Comparison of ENCODE assay signal across 8 cellular contexts in the genomic region with DNA sequence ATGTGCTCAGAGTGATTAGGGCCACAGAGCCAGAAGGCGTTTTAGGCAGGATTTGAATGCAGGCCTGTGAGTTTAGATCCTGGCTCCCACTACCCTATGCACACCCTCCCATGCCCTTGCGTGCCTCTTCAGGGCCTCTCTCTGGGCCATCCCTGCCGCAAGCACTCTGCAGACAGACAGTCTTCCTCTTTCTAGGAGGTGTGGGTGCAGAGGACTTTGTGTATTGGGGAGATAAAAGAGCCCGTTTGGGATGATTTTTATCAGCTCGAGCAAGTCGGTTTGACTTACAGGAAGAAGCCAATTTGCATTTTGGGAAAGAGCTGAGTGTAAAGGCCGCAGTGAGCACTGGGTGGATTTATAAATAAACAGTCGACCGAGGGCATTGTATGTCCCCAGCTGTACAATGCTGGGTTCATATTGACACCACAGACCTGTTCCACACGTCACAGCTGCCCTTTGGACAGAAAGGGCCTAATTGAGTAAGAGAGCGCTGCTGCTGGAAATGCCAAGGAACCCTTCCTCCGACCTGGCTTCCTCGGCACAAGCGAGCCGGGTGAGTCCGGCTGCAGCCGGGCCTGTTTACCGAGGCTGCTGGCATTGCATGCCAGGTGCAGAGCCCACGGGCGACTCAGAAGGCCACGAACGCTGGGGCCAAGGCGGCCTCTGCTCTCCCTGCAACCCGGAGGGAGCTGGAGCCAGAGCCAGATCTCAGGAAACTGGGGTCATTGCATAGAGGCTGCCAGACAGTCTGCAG. TPM values are rescaled to one million over a fixed set of nuclear protein-coding genes. Genes with fewer than 3 reads are reported as not detected.
DNase-seq lines count a peak whose midpoint lies in the region; ATAC-seq and TF ChIP-seq lines count a peak whose summit lies in the region.

No MANE protein-coding gene starts in this region.

- H3K27ac Mint-ChIP-seq in endothelial cell (ENCODE audit: unreplicated experiment), result peak overlapping the region; percentile 2

- peaks cover 59% of the 10 kb centered on the region for H3K4me1 Mint-ChIP-seq in endothelial cell (ENCODE audit: unreplicated experiment)

- intact Hi-C loops in ovary (cut with DNase I), result no loop called here

- H3K9me3 Mint-ChIP-seq in endothelial cell (ENCODE audit: unreplicated experiment), result no peaks in the 10 kb centered on the region

- 23 to 40% (median 32%) methylated on average over 23 to 24 of the region's 24 CpGs for WGBS in ovary, 3 donors

- H3K36me3 Mint-ChIP-seq in endothelial cell (ENCODE audit: low read depth, unreplicated experiment), result no peaks in the 10 kb centered on the region

- TF ChIP-seq CTCF in endothelial cell (IDR thresholded peaks at IDR 0.05; ENCODE audit: unreplicated experiment), result no peak
- TF ChIP-seq CTCF in ovary (IDR thresholded peaks at IDR 0.05), result no peak

- ATAC-seq in HG02588 (IDR thresholded peaks at IDR 0.05; ENCODE audit: unreplicated experiment) (no peak), HG02885 (IDR thresholded peaks at IDR 0.05; ENCODE audit: poor library complexity, unreplicated experiment) (no peak), HG03280 (IDR thresholded peaks at IDR 0.05; ENCODE audit: unreplicated experiment) (no peak)

- H3K27me3 ChIP-seq in ovary, result no peaks in the 10 kb centered on the region

- no peak for TF ChIP-seq POLR2A in ovary (IDR thresholded peaks at IDR 0.05)

- no peak overlapping the region for H3K4me3 ChIP-seq in ovary

- TF ChIP-seq EP300 in ovary (IDR thresholded peaks at IDR 0.05), result no peak

- peaks cover 46% of the 10 kb centered on the region for H3K4me1 ChIP-seq in ovary (ENCODE audit: insufficient read depth)

- no peak overlapping the region for H3K4me3 Mint-ChIP-seq in endothelial cell (ENCODE audit: unreplicated experiment)

- no peaks in the 10 kb centered on the region for H3K9me3 ChIP-seq in ovary

- peaks cover 11% of the 10 kb centered on the region for H3K27me3 Mint-ChIP-seq in endothelial cell (ENCODE audit: unreplicated experiment)

- H3K36me3 ChIP-seq in ovary, result no peaks in the 10 kb centered on the region

- DNase-seq in NCI-H2196 (lab: John Stamatoyannopoulos, UW; ENCODE audit: unreplicated experiment) (peak; percentile 23), NCI-H2196 treated with DMSO at 0.1 percent for 48 hours (lab: John Stamatoyannopoulos, UW; ENCODE audit: unreplicated experiment) (no peak), NCI-H2029 (lab: John Stamatoyannopoulos, UW) (peak; percentile 58), endothelial cell (ENCODE audit: low spot score) (no peak), ovary (peak in 3 of 5 donors; percentile 44 to 66 (median 64))

- H3K27ac ChIP-seq in ovary, result peak overlapping the region in 1 of 2 donors; percentile 62

RNA-seq across cellular contexts. Expression of a gene that starts 25.1 kb away (rescaled TPM):
- 102 TPM for total RNA-seq in endothelial cell (ENCODE audit: unreplicated experiment)
- total RNA-seq in ovary, result 100 to 1,000 TPM in 2 of 7 donors, 10 to 100 TPM in 5; 30.3 to 117 (median 86.3) TPM
- polyA plus RNA-seq in ovary, result 10 to 100 TPM; 36.5 to 40.3 TPM

Comparison
In these comparisons a context has a peak if more than half of its experiments do, and no peak if none do; other contexts are left out.
1. DNase-seq: peak in NCI-H2196 (single experiment), NCI-H2029 (single experiment) and ovary (3 of 5); none in NCI-H2196 treated with DMSO at 0.1 percent for 48 hours (single experiment) and endothelial cell (single experiment).